Comparison of ENCODE assay signal across 8 cellular contexts in the genomic region with DNA sequence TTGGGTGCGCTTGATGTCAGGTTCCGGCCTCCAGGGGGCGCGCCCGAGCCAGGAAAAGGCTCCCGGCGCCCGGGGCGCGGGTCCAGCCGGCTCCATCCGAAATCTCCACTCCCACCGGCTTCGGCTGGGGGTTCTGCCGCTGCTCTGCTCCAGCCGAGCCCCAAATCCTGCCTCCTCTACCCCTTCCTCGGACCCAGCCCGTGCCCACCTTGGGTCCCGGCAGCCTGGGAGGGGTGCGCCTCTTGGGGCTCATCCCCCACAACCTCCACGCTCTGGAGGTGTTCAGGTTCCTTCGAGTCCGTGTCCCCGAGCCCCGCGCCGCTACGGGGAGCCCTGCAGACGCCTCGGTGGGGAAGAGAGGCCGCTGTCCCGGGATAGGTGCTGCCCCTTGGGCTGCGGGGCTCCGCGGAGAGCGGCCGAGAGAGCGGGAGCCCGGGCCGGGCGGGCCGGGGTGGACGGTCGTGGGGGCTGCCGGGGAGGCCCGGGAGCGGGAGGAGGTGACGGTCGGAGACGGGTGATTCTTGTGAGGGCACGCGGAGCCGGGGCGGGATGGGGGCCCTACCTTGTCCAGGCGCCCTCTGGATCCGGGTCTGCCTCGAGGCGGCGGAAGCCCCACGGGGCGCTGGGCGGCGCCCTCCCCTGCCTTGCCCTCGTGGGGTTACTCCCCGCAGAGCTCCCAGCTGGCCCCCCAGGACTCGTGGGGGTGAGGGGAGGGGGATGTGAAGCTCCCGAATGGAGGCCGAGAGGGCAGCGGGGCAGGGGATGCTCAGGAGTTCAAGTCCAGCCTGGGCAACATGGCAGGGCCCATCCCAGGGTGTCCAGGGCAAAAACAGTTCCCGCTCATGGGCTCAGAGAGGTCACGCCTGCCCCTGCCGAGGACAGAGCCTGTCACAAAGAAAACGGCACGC. TPM values are rescaled to one million over a fixed set of nuclear protein-coding genes. Genes with fewer than 3 reads are reported as not detected.
DNase-seq lines count a peak whose midpoint lies in the region; ATAC-seq and TF ChIP-seq lines count a peak whose summit lies in the region.

No MANE protein-coding gene starts in this region.

- H3K9ac ChIP-seq in liver (ENCODE audit: low read depth in 1 of 2, low read length in 2 of 2): no peak overlapping the region

- peaks cover 2% of the 10 kb centered on the region for H3K27me3 Mint-ChIP-seq in activated CD4-positive, alpha-beta T cell treated with anti-CD3 and anti-CD28 coated beads for 36 hours

- DNase-seq in A673 (ENCODE audit: low spot score) (peak; percentile 87), GM13977 (ENCODE audit: low spot score) (peak; percentile 88), NCI-H1694 (lab: John Stamatoyannopoulos, UW) (peak; percentile 67), coronary artery (ENCODE audit: low spot score) (peak; percentile 87)
- peak; percentile 90 for DNase-seq in activated CD4-positive, alpha-beta T cell treated with anti-CD3 and anti-CD28 coated beads for 36 hours
- peak; percentile 82 for DNase-seq in stimulated activated CD4-positive, alpha-beta T cell treated with anti-CD3 and anti-CD28 coated beads, Interleukin-4, amount 100 ng/mL, for 1 hour

- peak overlapping the region; percentile 49 for H3K4me3 Mint-ChIP-seq in activated CD4-positive, alpha-beta T cell treated with anti-CD3 and anti-CD28 coated beads for 36 hours

- no peaks in the 10 kb centered on the region for H3K4me1 Mint-ChIP-seq in activated CD4-positive, alpha-beta T cell treated with anti-CD3 and anti-CD28 coated beads for 36 hours

- peak; percentile 91 for TF ChIP-seq CTCF in A673 (conservative IDR thresholded peaks at IDR 0.05; ENCODE audit: low read depth, low read length)
- peak; percentile 83 for TF ChIP-seq CTCF in GM13977 (IDR thresholded peaks at IDR 0.05; ENCODE audit: extremely low read depth, insufficient read depth, missing control alignments)
- peak; percentile 70 for TF ChIP-seq CTCF in coronary artery (IDR thresholded peaks at IDR 0.05)
- peak; percentile 79 for TF ChIP-seq CTCF in liver (IDR thresholded peaks at IDR 0.05; ENCODE audit: low read depth, low read length, missing input control)

- H3K4me1 ChIP-seq in A673 (ENCODE audit: insufficient read depth, low read length, poor library complexity, severe bottlenecking) (no peaks in the 10 kb centered on the region), liver (ENCODE audit: control insufficient read depth in 4 of 4, insufficient read depth in 4 of 4, low read length in 3 of 4) (peaks cover 0 to 9% (median 3%) of the 10 kb centered on the region in 4 donors)

- peak overlapping the region; percentile 43 for H3K27ac ChIP-seq in A673 (ENCODE audit: low read depth, low read length, poor library complexity, severe bottlenecking)
- peak overlapping the region; percentile 12 to 29 for H3K27ac ChIP-seq in coronary artery
- no peak overlapping the region for H3K27ac ChIP-seq in liver (ENCODE audit: low read depth in 1 of 2, low read length in 2 of 2)

- H3K9me3 ChIP-seq in A673 (ENCODE audit: low read depth, low read length, poor library complexity, severe bottlenecking) (no peaks in the 10 kb centered on the region), liver (ENCODE audit: control insufficient read depth in 4 of 4, low read length in 3 of 4) (no peaks in the 10 kb centered on the region)

- POLR2A ChIA-PET in A673 (lab: Charles Lee; ENCODE audit: low non-redundant PET): no interaction called here
- POLR2A ChIA-PET in activated CD4-positive, alpha-beta T cell treated with anti-CD3 and anti-CD28 coated beads for 36 hours (lab: Charles Lee): interaction anchor here (1.0 kb wide), 1 partner anchor 13 kb away, joined by 3 read pairs; no protein-coding TSS in a partner anchor

- peak overlapping the region; percentile 62 for H3K4me3 ChIP-seq in A673 (ENCODE audit: low read depth, low read length, poor library complexity, severe bottlenecking)
- H3K4me3 ChIP-seq in coronary artery: peak overlapping the region; percentile 68
- peak overlapping the region in 2 of 3 donors; percentile 40 to 49 for H3K4me3 ChIP-seq in liver (ENCODE audit: low read depth in 1 of 3, low read length in 3 of 3)

- BruUV-seq in A673 (replicated peaks; lab: Mats Ljungman, UMichigan): no TSS peak

- no peaks in the 10 kb centered on the region for H3K36me3 Mint-ChIP-seq in activated CD4-positive, alpha-beta T cell treated with anti-CD3 and anti-CD28 coated beads for 36 hours (ENCODE audit: low read depth)

- CTCF ChIA-PET in A673 (lab: Charles Lee): interaction anchor here (0.6 kb wide), 1 partner anchor 463 kb away, joined by 5 read pairs; no protein-coding TSS in a partner anchor
- CTCF ChIA-PET in activated CD4-positive, alpha-beta T cell treated with anti-CD3 and anti-CD28 coated beads for 36 hours (lab: Charles Lee): interaction anchor here (0.6 to 1.3 kb wide), 5 partner anchors 11 to 570 kb away, joined by 3 to 6 read pairs (median 3); no protein-coding TSS in a partner anchor

- H3K36me3 ChIP-seq in A673 (ENCODE audit: insufficient read depth, low read length, poor library complexity, severe bottlenecking) (no peaks in the 10 kb centered on the region), liver (ENCODE audit: control insufficient read depth in 4 of 4, insufficient read depth in 3 of 4, low read depth in 1 of 4, low read length in 3 of 4) (no peaks in the 10 kb centered on the region)

- H3K27me3 ChIP-seq in A673 (replicated peaks; ENCODE audit: insufficient read depth, low read depth, low read length, poor library complexity) (no peaks in the 10 kb centered on the region), liver (ENCODE audit: control insufficient read depth in 4 of 4, insufficient read depth in 4 of 4, low read length in 3 of 4) (no peaks in the 10 kb centered on the region)

- H3K9me3 Mint-ChIP-seq in activated CD4-positive, alpha-beta T cell treated with anti-CD3 and anti-CD28 coated beads for 36 hours (ENCODE audit: low read depth): no peaks in the 10 kb centered on the region

- 14% methylated on average over 74 of the region's 74 CpGs for WGBS in liver

- intact Hi-C loops in A673 (cut with micrococcal nuclease; ENCODE audit: unreplicated experiment): loop anchor here (5.0 kb wide), 2 partner anchors 160 to 430 kb away; no protein-coding TSS in a partner anchor
- intact Hi-C loops in activated CD4-positive, alpha-beta T cell treated with anti-CD3 and anti-CD28 coated beads for 36 hours (cut with DNase I, micrococcal nuclease): loop anchor here in 1 of 2 experiments (1.0 to 5.0 kb wide), 4 partner anchors 13 to 372 kb away; a partner anchor contains a TSS

- H3K27ac Mint-ChIP-seq in activated CD4-positive, alpha-beta T cell treated with anti-CD3 and anti-CD28 coated beads for 36 hours: no peak overlapping the region

- in situ Hi-C loops in GM13977 (cut with MboI; ENCODE audit: low pct_unique_long_range_greater_than_20kb, low sequenced_read_pairs, unreplicated experiment): no loop called here

- peak; percentile 85 for TF ChIP-seq RAD21 in liver (IDR thresholded peaks at IDR 0.05)

- peak; percentile 89 for ATAC-seq in activated CD4-positive, alpha-beta T cell treated with anti-CD3 and anti-CD28 coated beads for 36 hours
- no peak for ATAC-seq in GM18511 (IDR thresholded peaks at IDR 0.05; ENCODE audit: unreplicated experiment)

TF ChIP-seq in liver, 16 proteins besides CTCF, POLR2A, EP300 and RAD21 (continues in another document):
- TF ChIP-seq, protein P1, sequence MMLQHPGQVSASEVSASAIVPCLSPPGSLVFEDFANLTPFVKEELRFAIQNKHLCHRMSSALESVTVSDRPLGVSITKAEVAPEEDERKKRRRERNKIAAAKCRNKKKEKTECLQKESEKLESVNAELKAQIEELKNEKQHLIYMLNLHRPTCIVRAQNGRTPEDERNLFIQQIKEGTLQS (IDR thresholded peaks at IDR 0.05): no peak
- TF ChIP-seq RXRA (IDR thresholded peaks at IDR 0.05) (no peak), FOXA1 (IDR thresholded peaks at IDR 0.05) (no peak), YY1 (IDR thresholded peaks at IDR 0.05) (no peak)
- TF ChIP-seq, protein P2, sequence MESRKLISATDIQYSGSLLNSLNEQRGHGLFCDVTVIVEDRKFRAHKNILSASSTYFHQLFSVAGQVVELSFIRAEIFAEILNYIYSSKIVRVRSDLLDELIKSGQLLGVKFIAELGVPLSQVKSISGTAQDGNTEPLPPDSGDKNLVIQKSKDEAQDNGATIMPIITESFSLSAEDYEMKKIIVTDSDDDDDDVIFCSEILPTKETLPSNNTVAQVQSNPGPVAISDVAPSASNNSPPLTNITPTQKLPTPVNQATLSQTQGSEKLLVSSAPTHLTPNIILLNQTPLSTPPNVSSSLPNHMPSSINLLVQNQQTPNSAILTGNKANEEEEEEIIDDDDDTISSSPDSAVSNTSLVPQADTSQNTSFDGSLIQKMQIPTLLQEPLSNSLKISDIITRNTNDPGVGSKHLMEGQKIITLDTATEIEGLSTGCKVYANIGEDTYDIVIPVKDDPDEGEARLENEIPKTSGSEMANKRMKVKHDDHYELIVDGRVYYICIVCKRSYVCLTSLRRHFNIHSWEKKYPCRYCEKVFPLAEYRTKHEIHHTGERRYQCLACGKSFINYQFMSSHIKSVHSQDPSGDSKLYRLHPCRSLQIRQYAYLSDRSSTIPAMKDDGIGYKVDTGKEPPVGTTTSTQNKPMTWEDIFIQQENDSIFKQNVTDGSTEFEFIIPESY (IDR thresholded peaks at IDR 0.05): no peak

RNA-seq across cellular contexts. Expression of a gene that starts 13.2 kb away (rescaled TPM):
- total RNA-seq in A673 (2021) (172 and 176 TPM in 2 replicates), liver (10 to 100 TPM; 49.4 to 71.1 TPM)
- total RNA-seq in activated CD4-positive, alpha-beta T cell treated with anti-CD3 and anti-CD28 coated beads for 36 hours: 100 to 1,000 TPM in 1 of 2 experiments, 10 to 100 TPM in 1; 79.5 to 101 TPM
- polyA plus RNA-seq in liver: 100 to 1,000 TPM; 197 to 210 TPM

RNA-seq across cellular contexts. Expression of a gene that starts 22.0 kb away (rescaled TPM):
- 1.2 and 1.9 TPM in 2 replicates for total RNA-seq in A673 (2021)
- total RNA-seq in activated CD4-positive, alpha-beta T cell treated with anti-CD3 and anti-CD28 coated beads for 36 hours: under 1 TPM; 0.54 to 0.69 TPM
- under 1 TPM in 1 of 2 donors, not detected in 1; 0.84 TPM for total RNA-seq in liver
- 1 to 10 TPM in 1 of 2 donors, not detected in 1; 1.1 TPM for polyA plus RNA-seq in liver

RNA-seq across cellular contexts. Expression of a gene that starts 47.7 kb away (rescaled TPM):
- total RNA-seq in A673 (2021) (131 and 134 TPM in 2 replicates), liver (10 to 100 TPM; 18.1 to 22.5 TPM)
- total RNA-seq in activated CD4-positive, alpha-beta T cell treated with anti-CD3 and anti-CD28 coated beads for 36 hours: 10 to 100 TPM; 77.6 to 88.6 TPM
- polyA plus RNA-seq in liver: 10 to 100 TPM; 14.6 to 18.0 TPM

RNA-seq across cellular contexts. Expression of a gene that starts 58.3 kb away (rescaled TPM):
- total RNA-seq in A673 (2021) (21.9 and 23.7 TPM in 2 replicates), liver (1 to 10 TPM; 2.3 to 8.2 TPM)
- total RNA-seq in activated CD4-positive, alpha-beta T cell treated with anti-CD3 and anti-CD28 coated beads for 36 hours: not detected
- 1 to 10 TPM; 1.6 to 1.8 TPM for polyA plus RNA-seq in liver

Comparison
In these comparisons a context has a peak if more than half of its experiments do, and no peak if none do; other contexts are left out.
1. H3K27ac ChIP-seq: peak in A673 (single experiment) and coronary artery (2 of 2); none in liver (0 of 2).
2. Peak in every context shown above with its lines, with median percentiles within 50 percentile points of each other: DNase-seq, H3K4me3 ChIP-seq and CTCF ChIP-seq.